Comparison of ENCODE assay signal across 16 cellular contexts in genomic region chr13:98752942-98753290, GRCh38. TPM values are rescaled to one million over a fixed set of nuclear protein-coding genes. Genes with fewer than 3 reads are reported as not detected.
DNase-seq lines count a peak whose midpoint lies in the region; ATAC-seq, FAIRE-seq and TF ChIP-seq lines count a peak whose summit lies in the region.
"Had no signal": no experiment of that assay in that cellular context is flagged by ENCODE, and none has a peak within 500 bp of the region (broad histone marks: within the 10 kb centered on the region; RNA-seq: fewer than 3 reads in every experiment).

No MANE protein-coding gene starts in this region.

- no peak for TF ChIP-seq RAD21 in HepG2 (CRISPR knock-in tag; IDR thresholded peaks at IDR 0.05)

- H2AFZ ChIP-seq in GM23338, result peak overlapping the region; percentile 99
- no peak overlapping the region for H2AFZ ChIP-seq in HepG2 (ENCODE audit: low read length)
- H2AFZ ChIP-seq in smooth muscle cell (ENCODE audit: low read depth), result no peak overlapping the region

- H3K36me3 Mint-ChIP-seq in GM23338 (ENCODE audit: low read depth) (no peaks in the 10 kb centered on the region), brain (peaks cover 8% of the 10 kb centered on the region)

- DNase-seq in GM23338 (ENCODE audit: low spot score), result no peak
- DNase-seq in HepG2 (ENCODE audit: low spot score), result no peak
- DNase-seq in smooth muscle cell (lab: John Stamatoyannopoulos, UW; ENCODE audit: unreplicated experiment), result no peak
- no peak for DNase-seq in H54 (ENCODE audit: insufficient read length, low spot score)
- no peak for DNase-seq in DMS53 treated with DMSO at 0.1 percent for 48 hours (lab: John Stamatoyannopoulos, UW; ENCODE audit: unreplicated experiment)
- DNase-seq in cortex of kidney (lab: John Stamatoyannopoulos, UW), result no peak
- DNase-seq: activated CD8-positive, alpha-beta memory T cell treated with anti-CD3 and anti-CD28 coated beads, Interleukin-2, amount 50 U/mL, for 4 hours; C1 segment of cervical spinal cord; EL; mesenchymal stem cell; SW 1271; tibial artery had no signal

- POLR2A ChIA-PET in HepG2 (lab: Yijun Ruan, JAX), result no interaction called here

- peaks cover 14% of the 10 kb centered on the region for H3K4me1 Mint-ChIP-seq in GM23338
- peaks cover 4% of the 10 kb centered on the region for H3K4me1 Mint-ChIP-seq in brain

- H3K4me3 ChIP-seq in GM23338 (peak overlapping the region; percentile 67), HepG2 (replicated peaks in 1 of 3; ENCODE audit: insufficient read depth in 1 of 3, low read depth in 2 of 3, low read length in 3 of 3) (no peak overlapping the region), smooth muscle cell (peak overlapping the region; percentile 52)

- H3K4me1 ChIP-seq in GM23338 (ENCODE audit: insufficient read depth) (peaks cover 5% of the 10 kb centered on the region; the same call in 1 of the 2 replicates), HepG2 (ENCODE audit: insufficient read depth, low read length) (peaks cover 12% of the 10 kb centered on the region), smooth muscle cell (ENCODE audit: low read depth) (no peaks in the 10 kb centered on the region)

- H3K9ac ChIP-seq in HepG2 (ENCODE audit: insufficient read depth, low read depth, low read length), result no peak overlapping the region
- H3K9ac ChIP-seq in smooth muscle cell (ENCODE audit: low read depth), result no peak overlapping the region
- H3K9ac ChIP-seq: KMS-11 had no signal

- H3K9me2 ChIP-seq in GM23338 (ENCODE audit: insufficient read depth), result no peaks in the 10 kb centered on the region

- TF ChIP-seq EP300 in HepG2 (IDR thresholded peaks at IDR 0.05; ENCODE audit: low read depth in 2 of 2, low read length in 2 of 2) (no peak), HepG2 (CRISPR knock-in tag; IDR thresholded peaks at IDR 0.05; ENCODE audit: borderline replicate concordance) (no peak)

- H3K9me3 Mint-ChIP-seq in GM23338, result peaks cover 20% of the 10 kb centered on the region; the same call in 2 of the 3 replicates
- H3K9me3 Mint-ChIP-seq in brain, result peaks cover 16 to 31% (median 27%) of the 10 kb centered on the region in 5 experiments

- in situ Hi-C loops in HepG2 (cut with HindIII; ENCODE audit: extremely low pct_ligation_motif_present, low pct_unique_long_range_greater_than_20kb), result no loop called here

- no peak overlapping the region for H3K27ac Mint-ChIP-seq in GM23338
- no peak overlapping the region for H3K27ac Mint-ChIP-seq in brain
- H3K27ac Mint-ChIP-seq: dendritic cell treated with granulocyte-macrophage colony-stimulating factor and Interleukin-4, amounts not matched to agents 40 ng/mL and 50 ng/mL, for 4 days had no signal

- H3K27me3 ChIP-seq in GM23338 (ENCODE audit: insufficient read depth), result peaks cover 27% of the 10 kb centered on the region
- peaks cover 7 to 16% of the 10 kb centered on the region in 2 experiments for H3K27me3 ChIP-seq in HepG2 (ENCODE audit: control insufficient read depth in 1 of 2, insufficient read depth in 2 of 2, low read length in 2 of 2)
- peaks cover 47% of the 10 kb centered on the region for H3K27me3 ChIP-seq in smooth muscle cell (ENCODE audit: low read depth)

- no peak for ATAC-seq in GM23338
- ATAC-seq in HepG2, result no peak
- no peak for ATAC-seq in HG03469 (IDR thresholded peaks at IDR 0.05; ENCODE audit: unreplicated experiment)

- no peak for TF ChIP-seq POLR2A in HepG2 (IDR thresholded peaks at IDR 0.05; ENCODE audit: insufficient read depth in 1 of 2, low read depth in 2 of 2, low read length in 2 of 2)
- TF ChIP-seq POLR2A in H54 (IDR thresholded peaks at IDR 0.05; ENCODE audit: low read depth, low read length), result no peak

- no peaks in the 10 kb centered on the region for H4K20me1 ChIP-seq in GM23338 (replicated peaks; ENCODE audit: insufficient read depth)
- H4K20me1 ChIP-seq in HepG2 (ENCODE audit: insufficient read depth, low read length), result no peaks in the 10 kb centered on the region
- H4K20me1 ChIP-seq in smooth muscle cell (ENCODE audit: low read depth), result no peaks in the 10 kb centered on the region

- H3K9me3 ChIP-seq in HepG2 (ENCODE audit: low read length) (no peaks in the 10 kb centered on the region), smooth muscle cell (replicated peaks; ENCODE audit: low read depth) (no peaks in the 10 kb centered on the region)

- no peak for FAIRE-seq in HepG2 (lab: Jason Lieb, UNC)
- FAIRE-seq in H54 (lab: Jason Lieb, UNC), result no peak

- CTCF ChIA-PET in HepG2 (lab: Yijun Ruan, JAX; ENCODE audit: low intra/inter-chr PET ratio, low total read pairs), result no interaction called here

- H3K27ac ChIP-seq in GM23338 (ENCODE audit: low read depth) (no peak overlapping the region), HepG2 (ENCODE audit: extremely low read length, insufficient read depth, low read length) (no peak overlapping the region), smooth muscle cell (ENCODE audit: low read depth) (no peak overlapping the region)
- H3K27ac ChIP-seq: KMS-11, tibial artery had no signal

- H3K4me3 Mint-ChIP-seq in GM23338 (peak overlapping the region; percentile 52), brain (peak overlapping the region; percentile 21 to 55 (median 33))
- H3K4me3 Mint-ChIP-seq: dendritic cell treated with granulocyte-macrophage colony-stimulating factor and Interleukin-4, amounts not matched to agents 40 ng/mL and 50 ng/mL, for 4 days had no signal

- 66% methylated on average over 4 of the region's 4 CpGs for WGBS in HepG2 (ENCODE audit: low lambda C conversion rate)
- 74% methylated on average over 4 of the region's 4 CpGs for whole genome bisulfite sequencing in smooth muscle cell (ENCODE audit: low lambda C conversion rate)

- H3K27me3 Mint-ChIP-seq in GM23338 (ENCODE audit: insufficient read depth, low read depth, poor library complexity), result peaks cover 24% of the 10 kb centered on the region
- H3K27me3 Mint-ChIP-seq in brain, result peaks cover 59% of the 10 kb centered on the region

- H3K4me2 ChIP-seq in GM23338 (peak overlapping the region; percentile 93), HepG2 (ENCODE audit: low read depth, low read length) (peak overlapping the region; percentile 27; the same call in 1 of the 2 replicates), smooth muscle cell (peak overlapping the region; percentile 87)
- H3K4me2 ChIP-seq: KMS-11 had no signal

- TF ChIP-seq CTCF in GM23338 (conservative IDR thresholded peaks at IDR 0.05; ENCODE audit: low read depth in 2 of 2), result no peak
- TF ChIP-seq CTCF in brain (conservative IDR thresholded peaks at IDR 0.05), result no peak
- no peak for TF ChIP-seq CTCF in HepG2 (CRISPR knock-in tag; IDR thresholded peaks at IDR 0.05)
- TF ChIP-seq CTCF in smooth muscle cell (IDR thresholded peaks at IDR 0.05; ENCODE audit: borderline replicate concordance, insufficient read depth, poor library complexity, severe bottlenecking), result no peak

- no peaks in the 10 kb centered on the region for H3F3A ChIP-seq in GM23338 (replicated peaks; ENCODE audit: low read depth)
- no peaks in the 10 kb centered on the region for H3F3A ChIP-seq in smooth muscle cell (ENCODE audit: low read depth)

- no peaks in the 10 kb centered on the region for H3K36me3 ChIP-seq in GM23338 (ENCODE audit: insufficient read depth)
- no peaks in the 10 kb centered on the region for H3K36me3 ChIP-seq in HepG2 (replicated peaks in 1 of 2; ENCODE audit: control insufficient read depth in 1 of 2, insufficient read depth in 2 of 2, low read length in 2 of 2)
- H3K36me3 ChIP-seq in smooth muscle cell (ENCODE audit: low read depth), result no peaks in the 10 kb centered on the region
- H3K36me3 ChIP-seq: tibial artery had no signal

- intact Hi-C loops in HepG2 (cut with micrococcal nuclease; ENCODE audit: unreplicated experiment), result no loop called here

- no TSS peak for BruUV-seq in HepG2 (replicated peaks; lab: Mats Ljungman, UMichigan)

- no peaks in the 10 kb centered on the region for H3K79me2 ChIP-seq in GM23338 (replicated peaks; ENCODE audit: insufficient read depth)
- H3K79me2 ChIP-seq in HepG2 (ENCODE audit: insufficient read depth, low read length), result no peaks in the 10 kb centered on the region
- no peaks in the 10 kb centered on the region for H3K79me2 ChIP-seq in smooth muscle cell (ENCODE audit: low read depth)

TF ChIP-seq in GM23338, 12 proteins besides CTCF, POLR2A, EP300 and RAD21 (continues in another document):
- TF ChIP-seq ZNF114 (CRISPR knock-in tag; IDR thresholded peaks at IDR 0.05) (no peak), ZNF331 (CRISPR knock-in tag; IDR thresholded peaks at IDR 0.05; ENCODE audit: low read depth) (no peak), EZH2phosphoT487 (IDR thresholded peaks at IDR 0.05; ENCODE audit: unreplicated experiment) (no peak)

TF ChIP-seq in HepG2, 621 proteins besides CTCF, POLR2A, EP300 and RAD21 (continues in another document):
- TF ChIP-seq ZNF484 (CRISPR knock-in tag; IDR thresholded peaks at IDR 0.05; ENCODE audit: borderline replicate concordance, low read depth), result no peak
- TF ChIP-seq ZKSCAN5 (CRISPR knock-in tag; IDR thresholded peaks at IDR 0.05), result no peak

RNA-seq across cellular contexts. Expression of gene SLC15A1, which starts 0.4 kb away (rescaled TPM):
- total RNA-seq in GM23338 (2014; rRNA removed; shearing (Covaris generic)), result 2.4 and 3.0 TPM in 2 replicates
- polyA plus RNA-seq in GM23338 (2016; fragmentation: Nextera tagmentation; extraction: Ambion mirVana) (1.3 and 1.6 TPM in 2 replicates), brain (ENCODE audit: insufficient read depth, low read depth, low replicate concordance) (not detected), HepG2 (2011; rRNA removed) (0.17 and 0.20 TPM in 2 replicates), smooth muscle cell (0.13 and 0.56 TPM in 2 replicates)
- total RNA-seq in HepG2 (2016; rRNA removed; fragmentation: Illumina TruSeq; extraction: Trizol) (0.20 TPM in 2 replicates), smooth muscle cell (0.31 and 0.72 TPM in 2 replicates)
- not detected in 2 replicates for total RNA-seq in HepG2 (2016; cell fraction: cytosol; rRNA removed; fragmentation: Illumina TruSeq; extraction: Trizol; ENCODE audit: low read depth)
- total RNA-seq in HepG2 (2016; cell fraction: insoluble cytoplasmic fraction; rRNA removed; fragmentation: Illumina TruSeq; extraction: Trizol), result 0.11 and 0.19 TPM in 2 replicates
- 0.15 and 0.17 TPM in 2 replicates for total RNA-seq in HepG2 (2016; cell fraction: membrane; rRNA removed; fragmentation: Illumina TruSeq; extraction: Trizol)
- 0.19 and 0.31 TPM in 2 replicates for total RNA-seq in HepG2 (2016; cell fraction: nucleus; rRNA removed; fragmentation: Illumina TruSeq; extraction: Trizol)
- polyA plus RNA-seq in HepG2 (2011; cell fraction: cytosol; rRNA removed), result 0.15 and 0.17 TPM in 2 replicates
- polyA plus RNA-seq in HepG2 (2011; cell fraction: nucleus; rRNA removed), result 0.27 and 0.61 TPM in 2 replicates
- polyA plus RNA-seq in HepG2 (2012), result 0.47 and 0.95 TPM in 2 replicates
- polyA plus RNA-seq in HepG2 (2016; cell fraction: cytosol; fragmentation: Illumina TruSeq; extraction: Trizol; ENCODE audit: low read depth), result 0.03 TPM in 1 of 2 replicates, not detected in the other
- polyA plus RNA-seq in HepG2 (2016; cell fraction: insoluble cytoplasmic fraction; fragmentation: Illumina TruSeq; extraction: Trizol; ENCODE audit: low read depth), result 0.08 and 0.12 TPM in 2 replicates
- polyA plus RNA-seq in HepG2 (2016; cell fraction: membrane; fragmentation: Illumina TruSeq; extraction: Trizol; ENCODE audit: low read depth), result 0.07 TPM in 2 replicates
- polyA plus RNA-seq in HepG2 (2016; cell fraction: nucleus; fragmentation: Illumina TruSeq; extraction: Trizol; ENCODE audit: insufficient read depth, low read depth), result 0.33 and 0.34 TPM in 2 replicates
- 0.50 TPM in 1 of 2 replicates, not detected in the other for polyA minus RNA-seq in HepG2 (2011; rRNA and poly(A)+ RNA removed; ENCODE audit: low replicate concordance)
- polyA minus RNA-seq in HepG2 (2011; cell fraction: cytosol; rRNA and poly(A)+ RNA removed), result not detected in 2 replicates
- 0.52 and 0.99 TPM in 2 replicates for polyA minus RNA-seq in HepG2 (2011; cell fraction: nucleus; rRNA and poly(A)+ RNA removed)

Comparison
In these comparisons a context has a peak if more than half of its experiments do, and no peak if none do; other contexts are left out.
1. H3K4me2 ChIP-seq: peak in every context shown above with its lines; median percentile 93 in GM23338; 87 in smooth muscle cell; 27 in HepG2.
2. H3K4me3 ChIP-seq: peak in GM23338 (single experiment) and smooth muscle cell (single experiment); none in HepG2 (0 of 3).